Comparison of ENCODE assay signal across 1 cellular context in the genomic region with DNA sequence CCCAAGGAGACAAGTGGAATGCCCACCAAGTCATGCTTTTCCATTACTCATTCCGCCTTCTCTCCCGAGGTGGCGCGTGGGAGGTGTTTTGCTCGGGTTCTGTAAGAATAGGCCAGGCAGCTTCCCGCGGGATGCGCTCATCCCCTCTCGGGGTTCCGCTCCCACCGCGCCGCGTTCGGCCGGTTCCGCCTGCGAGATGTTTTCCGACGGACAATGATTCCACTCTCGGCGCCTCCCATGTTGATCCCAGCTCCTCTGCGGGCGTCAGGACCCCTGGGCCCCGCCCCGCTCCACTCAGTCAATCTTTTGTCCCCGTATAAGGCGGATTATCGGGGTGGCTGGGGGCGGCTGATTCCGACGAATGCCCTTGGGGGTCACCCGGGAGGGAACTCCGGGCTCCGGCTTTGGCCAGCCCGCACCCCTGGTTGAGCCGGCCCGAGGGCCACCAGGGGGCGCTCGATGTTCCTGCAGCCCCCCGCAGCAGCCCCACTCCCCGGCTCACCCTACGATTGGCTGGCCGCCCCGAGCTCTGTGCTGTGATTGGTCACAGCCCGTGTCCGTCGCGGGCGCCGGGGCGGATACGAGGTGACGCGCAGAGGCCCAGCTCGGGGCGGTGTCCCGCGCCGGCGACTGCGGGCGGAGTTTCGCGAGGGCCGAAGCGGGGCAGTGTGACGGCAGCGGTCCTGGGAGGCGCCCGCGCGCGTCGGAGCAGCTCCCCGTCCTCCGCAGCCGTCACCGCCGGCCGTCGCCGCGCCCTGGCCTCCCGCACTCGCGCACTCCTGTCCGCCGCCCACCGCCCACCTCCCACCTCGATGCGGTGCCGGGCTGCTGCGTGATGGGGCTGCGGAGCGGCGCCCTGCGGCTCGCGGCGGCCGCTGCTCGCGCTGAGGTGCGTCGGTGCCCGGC.
TF ChIP-seq lines count a peak whose summit lies in the region.

A gene with protein sequence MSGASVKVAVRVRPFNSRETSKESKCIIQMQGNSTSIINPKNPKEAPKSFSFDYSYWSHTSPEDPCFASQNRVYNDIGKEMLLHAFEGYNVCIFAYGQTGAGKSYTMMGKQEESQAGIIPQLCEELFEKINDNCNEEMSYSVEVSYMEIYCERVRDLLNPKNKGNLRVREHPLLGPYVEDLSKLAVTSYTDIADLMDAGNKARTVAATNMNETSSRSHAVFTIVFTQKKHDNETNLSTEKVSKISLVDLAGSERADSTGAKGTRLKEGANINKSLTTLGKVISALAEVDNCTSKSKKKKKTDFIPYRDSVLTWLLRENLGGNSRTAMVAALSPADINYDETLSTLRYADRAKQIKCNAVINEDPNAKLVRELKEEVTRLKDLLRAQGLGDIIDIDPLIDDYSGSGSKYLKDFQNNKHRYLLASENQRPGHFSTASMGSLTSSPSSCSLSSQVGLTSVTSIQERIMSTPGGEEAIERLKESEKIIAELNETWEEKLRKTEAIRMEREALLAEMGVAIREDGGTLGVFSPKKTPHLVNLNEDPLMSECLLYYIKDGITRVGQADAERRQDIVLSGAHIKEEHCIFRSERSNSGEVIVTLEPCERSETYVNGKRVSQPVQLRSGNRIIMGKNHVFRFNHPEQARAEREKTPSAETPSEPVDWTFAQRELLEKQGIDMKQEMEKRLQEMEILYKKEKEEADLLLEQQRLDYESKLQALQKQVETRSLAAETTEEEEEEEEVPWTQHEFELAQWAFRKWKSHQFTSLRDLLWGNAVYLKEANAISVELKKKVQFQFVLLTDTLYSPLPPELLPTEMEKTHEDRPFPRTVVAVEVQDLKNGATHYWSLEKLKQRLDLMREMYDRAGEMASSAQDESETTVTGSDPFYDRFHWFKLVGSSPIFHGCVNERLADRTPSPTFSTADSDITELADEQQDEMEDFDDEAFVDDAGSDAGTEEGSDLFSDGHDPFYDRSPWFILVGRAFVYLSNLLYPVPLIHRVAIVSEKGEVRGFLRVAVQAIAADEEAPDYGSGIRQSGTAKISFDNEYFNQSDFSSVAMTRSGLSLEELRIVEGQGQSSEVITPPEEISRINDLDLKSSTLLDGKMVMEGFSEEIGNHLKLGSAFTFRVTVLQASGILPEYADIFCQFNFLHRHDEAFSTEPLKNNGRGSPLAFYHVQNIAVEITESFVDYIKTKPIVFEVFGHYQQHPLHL (N-terminal part only) (plus strand): TSS at position 666 of the 906 bp plus-strand sequence. CDS start 21,759 bp downstream, outside the sequence.

TF ChIP-seq in K562, 482 proteins besides CTCF, POLR2A, EP300 and RAD21 (continued from another document and continues in another):
- TF ChIP-seq, protein P1, sequence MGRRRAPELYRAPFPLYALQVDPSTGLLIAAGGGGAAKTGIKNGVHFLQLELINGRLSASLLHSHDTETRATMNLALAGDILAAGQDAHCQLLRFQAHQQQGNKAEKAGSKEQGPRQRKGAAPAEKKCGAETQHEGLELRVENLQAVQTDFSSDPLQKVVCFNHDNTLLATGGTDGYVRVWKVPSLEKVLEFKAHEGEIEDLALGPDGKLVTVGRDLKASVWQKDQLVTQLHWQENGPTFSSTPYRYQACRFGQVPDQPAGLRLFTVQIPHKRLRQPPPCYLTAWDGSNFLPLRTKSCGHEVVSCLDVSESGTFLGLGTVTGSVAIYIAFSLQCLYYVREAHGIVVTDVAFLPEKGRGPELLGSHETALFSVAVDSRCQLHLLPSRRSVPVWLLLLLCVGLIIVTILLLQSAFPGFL (CRISPR knock-in tag; IDR thresholded peaks at IDR 0.05), result no peak
- TF ChIP-seq, protein P2, sequence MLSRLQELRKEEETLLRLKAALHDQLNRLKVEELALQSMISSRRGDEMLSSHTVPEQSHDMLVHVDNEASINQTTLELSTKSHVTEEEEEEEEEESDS (CRISPR knock-in tag; IDR thresholded peaks at IDR 0.05), result no peak
- no peak for TF ChIP-seq XRCC4 (IDR thresholded peaks at IDR 0.05; ENCODE audit: extremely low read depth, insufficient read depth, insufficient read length)
- TF ChIP-seq BRD9 (IDR thresholded peaks at IDR 0.05; ENCODE audit: low read depth, partially characterized antibody), result no peak
- TF ChIP-seq, protein P3, sequence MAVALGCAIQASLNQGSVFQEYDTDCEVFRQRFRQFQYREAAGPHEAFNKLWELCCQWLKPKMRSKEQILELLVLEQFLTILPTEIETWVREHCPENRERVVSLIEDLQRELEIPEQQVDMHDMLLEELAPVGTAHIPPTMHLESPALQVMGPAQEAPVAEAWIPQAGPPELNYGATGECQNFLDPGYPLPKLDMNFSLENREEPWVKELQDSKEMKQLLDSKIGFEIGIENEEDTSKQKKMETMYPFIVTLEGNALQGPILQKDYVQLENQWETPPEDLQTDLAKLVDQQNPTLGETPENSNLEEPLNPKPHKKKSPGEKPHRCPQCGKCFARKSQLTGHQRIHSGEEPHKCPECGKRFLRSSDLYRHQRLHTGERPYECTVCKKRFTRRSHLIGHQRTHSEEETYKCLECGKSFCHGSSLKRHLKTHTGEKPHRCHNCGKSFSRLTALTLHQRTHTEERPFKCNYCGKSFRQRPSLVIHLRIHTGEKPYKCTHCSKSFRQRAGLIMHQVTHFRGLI (CRISPR knock-in tag; IDR thresholded peaks at IDR 0.05), result 0 out of 2 replicates have a peak, but pooled peaks have one; percentile 43
- TF ChIP-seq HMG20A (CRISPR knock-in tag; conservative IDR thresholded peaks at IDR 0.05), result no peak
- TF ChIP-seq ESRRB (CRISPR knock-in tag; IDR thresholded peaks at IDR 0.05; ENCODE audit: borderline replicate concordance), result no peak
- TF ChIP-seq, protein P4, sequence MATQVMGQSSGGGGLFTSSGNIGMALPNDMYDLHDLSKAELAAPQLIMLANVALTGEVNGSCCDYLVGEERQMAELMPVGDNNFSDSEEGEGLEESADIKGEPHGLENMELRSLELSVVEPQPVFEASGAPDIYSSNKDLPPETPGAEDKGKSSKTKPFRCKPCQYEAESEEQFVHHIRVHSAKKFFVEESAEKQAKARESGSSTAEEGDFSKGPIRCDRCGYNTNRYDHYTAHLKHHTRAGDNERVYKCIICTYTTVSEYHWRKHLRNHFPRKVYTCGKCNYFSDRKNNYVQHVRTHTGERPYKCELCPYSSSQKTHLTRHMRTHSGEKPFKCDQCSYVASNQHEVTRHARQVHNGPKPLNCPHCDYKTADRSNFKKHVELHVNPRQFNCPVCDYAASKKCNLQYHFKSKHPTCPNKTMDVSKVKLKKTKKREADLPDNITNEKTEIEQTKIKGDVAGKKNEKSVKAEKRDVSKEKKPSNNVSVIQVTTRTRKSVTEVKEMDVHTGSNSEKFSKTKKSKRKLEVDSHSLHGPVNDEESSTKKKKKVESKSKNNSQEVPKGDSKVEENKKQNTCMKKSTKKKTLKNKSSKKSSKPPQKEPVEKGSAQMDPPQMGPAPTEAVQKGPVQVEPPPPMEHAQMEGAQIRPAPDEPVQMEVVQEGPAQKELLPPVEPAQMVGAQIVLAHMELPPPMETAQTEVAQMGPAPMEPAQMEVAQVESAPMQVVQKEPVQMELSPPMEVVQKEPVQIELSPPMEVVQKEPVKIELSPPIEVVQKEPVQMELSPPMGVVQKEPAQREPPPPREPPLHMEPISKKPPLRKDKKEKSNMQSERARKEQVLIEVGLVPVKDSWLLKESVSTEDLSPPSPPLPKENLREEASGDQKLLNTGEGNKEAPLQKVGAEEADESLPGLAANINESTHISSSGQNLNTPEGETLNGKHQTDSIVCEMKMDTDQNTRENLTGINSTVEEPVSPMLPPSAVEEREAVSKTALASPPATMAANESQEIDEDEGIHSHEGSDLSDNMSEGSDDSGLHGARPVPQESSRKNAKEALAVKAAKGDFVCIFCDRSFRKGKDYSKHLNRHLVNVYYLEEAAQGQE (CRISPR knock-in tag; IDR thresholded peaks at IDR 0.05; ENCODE audit: low read depth), result peak; percentile 73; the same call in 1 of the 2 replicates
- no peak for TF ChIP-seq KAT8 (IDR thresholded peaks at IDR 0.05; ENCODE audit: low read depth)
- peak in 1 of 2 experiments; percentile 6; a peak in 1 of 4 replicates for TF ChIP-seq RCOR1 (IDR thresholded peaks at IDR 0.05; ENCODE audit: borderline replicate concordance in 1 of 2, low read depth in 2 of 2, low read length in 2 of 2)
- 0 out of 2 replicates have a peak, but pooled peaks have one; percentile 14 for TF ChIP-seq DMBX1 (CRISPR knock-in tag; IDR thresholded peaks at IDR 0.05; ENCODE audit: borderline replicate concordance)
- TF ChIP-seq HSF4 (CRISPR knock-in tag; IDR thresholded peaks at IDR 0.05; ENCODE audit: borderline replicate concordance), result no peak
- TF ChIP-seq SMAD3 (CRISPR knock-in tag; conservative IDR thresholded peaks at IDR 0.05), result peak; percentile 9; the same call in 1 of the 2 replicates
- TF ChIP-seq PHB (CRISPR knock-in tag; IDR thresholded peaks at IDR 0.05), result 0 out of 2 replicates have a peak, but pooled peaks have one; percentile 39
- TF ChIP-seq, protein P5, sequence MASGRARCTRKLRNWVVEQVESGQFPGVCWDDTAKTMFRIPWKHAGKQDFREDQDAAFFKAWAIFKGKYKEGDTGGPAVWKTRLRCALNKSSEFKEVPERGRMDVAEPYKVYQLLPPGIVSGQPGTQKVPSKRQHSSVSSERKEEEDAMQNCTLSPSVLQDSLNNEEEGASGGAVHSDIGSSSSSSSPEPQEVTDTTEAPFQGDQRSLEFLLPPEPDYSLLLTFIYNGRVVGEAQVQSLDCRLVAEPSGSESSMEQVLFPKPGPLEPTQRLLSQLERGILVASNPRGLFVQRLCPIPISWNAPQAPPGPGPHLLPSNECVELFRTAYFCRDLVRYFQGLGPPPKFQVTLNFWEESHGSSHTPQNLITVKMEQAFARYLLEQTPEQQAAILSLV (tag; IDR thresholded peaks at IDR 0.05), result no peak
- no peak for TF ChIP-seq TAF15 (IDR thresholded peaks at IDR 0.05; ENCODE audit: low read depth, low read length)
- TF ChIP-seq ZKSCAN1 (IDR thresholded peaks at IDR 0.05; ENCODE audit: low read depth, low read length), result no peak
- TF ChIP-seq ATF2 (CRISPR knock-in tag; IDR thresholded peaks at IDR 0.05), result no peak
- TF ChIP-seq TCFL5 (CRISPR knock-in tag; conservative IDR thresholded peaks at IDR 0.05), result no peak
- no peak for TF ChIP-seq POLR2B (IDR thresholded peaks at IDR 0.05; ENCODE audit: low read depth, partially characterized antibody)
- TF ChIP-seq ZBTB49 (CRISPR knock-in tag; IDR thresholded peaks at IDR 0.05; ENCODE audit: borderline replicate concordance), result no peak
- no peak for TF ChIP-seq WHSC1 (IDR thresholded peaks at IDR 0.05; ENCODE audit: low read length)
- TF ChIP-seq, protein P6, sequence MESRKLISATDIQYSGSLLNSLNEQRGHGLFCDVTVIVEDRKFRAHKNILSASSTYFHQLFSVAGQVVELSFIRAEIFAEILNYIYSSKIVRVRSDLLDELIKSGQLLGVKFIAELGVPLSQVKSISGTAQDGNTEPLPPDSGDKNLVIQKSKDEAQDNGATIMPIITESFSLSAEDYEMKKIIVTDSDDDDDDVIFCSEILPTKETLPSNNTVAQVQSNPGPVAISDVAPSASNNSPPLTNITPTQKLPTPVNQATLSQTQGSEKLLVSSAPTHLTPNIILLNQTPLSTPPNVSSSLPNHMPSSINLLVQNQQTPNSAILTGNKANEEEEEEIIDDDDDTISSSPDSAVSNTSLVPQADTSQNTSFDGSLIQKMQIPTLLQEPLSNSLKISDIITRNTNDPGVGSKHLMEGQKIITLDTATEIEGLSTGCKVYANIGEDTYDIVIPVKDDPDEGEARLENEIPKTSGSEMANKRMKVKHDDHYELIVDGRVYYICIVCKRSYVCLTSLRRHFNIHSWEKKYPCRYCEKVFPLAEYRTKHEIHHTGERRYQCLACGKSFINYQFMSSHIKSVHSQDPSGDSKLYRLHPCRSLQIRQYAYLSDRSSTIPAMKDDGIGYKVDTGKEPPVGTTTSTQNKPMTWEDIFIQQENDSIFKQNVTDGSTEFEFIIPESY (CRISPR knock-in tag; IDR thresholded peaks at IDR 0.05), result peak; percentile 72
- no peak for TF ChIP-seq SLC30A9 (CRISPR knock-in tag; IDR thresholded peaks at IDR 0.05)
- no peak for TF ChIP-seq BMI1 (IDR thresholded peaks at IDR 0.05; ENCODE audit: low read length)
- TF ChIP-seq HIVEP1 (CRISPR knock-in tag; IDR thresholded peaks at IDR 0.05), result no peak
- peak; percentile 19; the same call in 1 of the 2 replicates for TF ChIP-seq CEBPZ (IDR thresholded peaks at IDR 0.05; ENCODE audit: borderline replicate concordance, low read depth, low read length)
